In the genomic region with DNA sequence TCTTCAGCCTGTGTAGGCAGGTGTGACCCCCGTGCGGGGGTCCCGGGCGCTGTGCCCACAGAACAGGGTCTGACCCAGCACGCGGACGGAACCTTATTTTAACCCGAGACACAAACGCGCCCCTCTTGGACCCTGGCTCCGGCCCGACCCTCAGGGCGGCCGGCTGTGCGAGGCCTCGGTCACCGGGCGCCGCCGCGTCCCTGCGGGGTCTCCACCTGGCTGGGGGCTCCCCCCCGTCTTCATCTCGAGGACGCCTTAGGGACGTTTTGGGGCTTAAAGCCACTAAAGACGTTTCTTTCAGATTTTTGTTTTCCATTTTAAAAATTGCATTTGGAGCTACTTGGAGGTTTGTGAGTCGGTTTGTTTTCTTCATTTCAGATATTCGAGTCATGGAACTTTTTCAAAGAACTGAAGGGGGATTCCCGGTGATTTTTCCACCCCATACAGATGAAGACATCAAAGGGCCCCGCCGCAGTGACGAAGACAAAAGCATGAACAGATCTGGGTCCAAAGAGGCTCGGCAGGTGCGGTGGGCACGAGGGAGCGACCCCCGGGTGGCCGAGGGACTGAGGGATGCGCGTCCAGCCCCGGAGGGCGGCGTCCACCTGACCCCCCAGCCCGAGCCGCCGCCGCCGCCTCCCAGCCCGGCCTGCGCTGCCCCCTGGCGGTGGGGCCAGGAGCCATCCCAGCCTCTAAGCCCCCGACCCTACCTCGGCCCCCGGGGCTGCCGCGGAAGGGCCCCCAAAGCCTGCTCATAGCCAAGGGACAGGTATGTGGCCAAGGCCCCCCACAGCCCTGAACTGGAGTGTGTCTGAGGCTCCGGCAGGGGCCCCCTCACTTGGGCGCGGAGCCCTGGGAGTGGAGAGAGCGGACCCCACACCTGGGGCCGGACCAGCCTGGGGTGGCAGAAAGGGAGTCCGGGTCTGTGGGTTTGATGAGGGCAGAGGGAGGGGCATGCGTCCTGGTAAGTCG, we compare ENCODE assay signal across 8 cellular contexts. TPM values are rescaled to one million over a fixed set of nuclear protein-coding genes. Genes with fewer than 3 reads are reported as not detected.
DNase-seq lines count a peak whose midpoint lies in the region; ATAC-seq and FAIRE-seq lines count a peak whose summit lies in the region.

No MANE protein-coding gene starts in this region.

- peak overlapping the region; percentile 75 to 77 (median 76) for H3K4me3 Mint-ChIP-seq in T-cell
- H3K4me3 Mint-ChIP-seq in activated naive CD8-positive, alpha-beta T cell treated with anti-CD3 and anti-CD28 coated beads, Interleukin-2, amount 10 ng/mL, durations not matched to agents 7 days and 5 days = peak overlapping the region; percentile 73

- H3K4me1 Mint-ChIP-seq in T-cell = peaks cover 15 to 24% (median 19%) of the 10 kb centered on the region in 3 donors
- H3K4me1 Mint-ChIP-seq in activated naive CD8-positive, alpha-beta T cell treated with anti-CD3 and anti-CD28 coated beads, Interleukin-2, amount 10 ng/mL, durations not matched to agents 7 days and 5 days = peaks cover 6% of the 10 kb centered on the region

- peak; percentile 44 for FAIRE-seq in GM18507 (lab: Jason Lieb, UNC)

- DNase-seq in GM18507 (ENCODE audit: extremely low spot score, insufficient read length, low read depth) (no peak), T-cell (peak in 33 of 34 experiments; percentile 64 to 87 (median 79)), left lobe of liver (ENCODE audit: low spot score) (no peak), amniotic stem cell (lab: John Stamatoyannopoulos, UW) (no peak), NCI-H187 treated with DMSO at 0.1 percent for 48 hours (lab: John Stamatoyannopoulos, UW) (no peak)
- DNase-seq in activated naive CD8-positive, alpha-beta T cell treated with anti-CD3 and anti-CD28 coated beads, Interleukin-2, amount 10 ng/mL, durations not matched to agents 7 days and 5 days = peak; percentile 87
- DNase-seq in stimulated activated CD8-positive, alpha-beta memory T cell treated with anti-CD3 and anti-CD28 coated beads, Interleukin-2, amount 100 ng/mL, for 1 hour (ENCODE audit: low read depth in 2 of 2) = peak; percentile 43 to 73

- no peaks in the 10 kb centered on the region for H3K27me3 Mint-ChIP-seq in T-cell
- H3K27me3 Mint-ChIP-seq in activated naive CD8-positive, alpha-beta T cell treated with anti-CD3 and anti-CD28 coated beads, Interleukin-2, amount 10 ng/mL, durations not matched to agents 7 days and 5 days = no peaks in the 10 kb centered on the region

- CTCF ChIA-PET in T-cell (lab: Charles Lee) = interaction anchor here in 1 of 2 donors (0.6 to 1.5 kb wide), 6 partner anchors 19 to 77 kb away, joined by 3 to 5 read pairs (median 4); no protein-coding TSS in a partner anchor

- no peaks in the 10 kb centered on the region for H3K9me3 Mint-ChIP-seq in T-cell
- no peaks in the 10 kb centered on the region for H3K9me3 Mint-ChIP-seq in activated naive CD8-positive, alpha-beta T cell treated with anti-CD3 and anti-CD28 coated beads, Interleukin-2, amount 10 ng/mL, durations not matched to agents 7 days and 5 days

- H3K36me3 Mint-ChIP-seq in T-cell = no peaks in the 10 kb centered on the region
- no peaks in the 10 kb centered on the region for H3K36me3 Mint-ChIP-seq in activated naive CD8-positive, alpha-beta T cell treated with anti-CD3 and anti-CD28 coated beads, Interleukin-2, amount 10 ng/mL, durations not matched to agents 7 days and 5 days

- POLR2A ChIA-PET in T-cell (lab: Charles Lee) = interaction anchor here in 1 of 2 donors (1.0 kb wide), 1 partner anchor 23 kb away, joined by 4 read pairs; no protein-coding TSS in a partner anchor
- POLR2A ChIA-PET in activated naive CD8-positive, alpha-beta T cell treated with anti-CD3 and anti-CD28 coated beads, Interleukin-2, amount 10 ng/mL, durations not matched to agents 7 days and 5 days (lab: Charles Lee) = interaction anchor here (0.7 to 2.3 kb wide), 3 partner anchors 18 to 24 kb away, joined by 3 to 5 read pairs (median 5); no protein-coding TSS in a partner anchor

- H3K27ac Mint-ChIP-seq in T-cell = peak overlapping the region; percentile 81 to 82
- H3K27ac Mint-ChIP-seq in activated naive CD8-positive, alpha-beta T cell treated with anti-CD3 and anti-CD28 coated beads, Interleukin-2, amount 10 ng/mL, durations not matched to agents 7 days and 5 days = peak overlapping the region; percentile 81

- peak; percentile 23 to 68 (median 35) for ATAC-seq in T-cell (replicated peaks in 1 of 4)
- peak; percentile 6 for ATAC-seq in activated naive CD8-positive, alpha-beta T cell treated with anti-CD3 and anti-CD28 coated beads, Interleukin-2, amount 10 ng/mL, durations not matched to agents 7 days and 5 days (ENCODE audit: low read depth)
- ATAC-seq in left lobe of liver = peak; percentile 53
- ATAC-seq in HG02973 (IDR thresholded peaks at IDR 0.05; ENCODE audit: unreplicated experiment) = no peak

RNA-seq across cellular contexts. Expression of a gene that starts 3.8 kb away (rescaled TPM):
- total RNA-seq in T-cell (100 to 1,000 TPM; 104 to 265 (median 135) TPM), left lobe of liver (1.4 TPM)
- total RNA-seq in activated naive CD8-positive, alpha-beta T cell treated with anti-CD3 and anti-CD28 coated beads, Interleukin-2, amount 10 ng/mL, durations not matched to agents 7 days and 5 days = 100 to 1,000 TPM; 286 to 320 TPM

RNA-seq across cellular contexts. Expression of a gene that starts 12.3 kb away (rescaled TPM):
- total RNA-seq in T-cell (1 to 10 TPM; 1.3 to 5.1 (median 4.4) TPM), left lobe of liver (3.0 TPM)
- total RNA-seq in activated naive CD8-positive, alpha-beta T cell treated with anti-CD3 and anti-CD28 coated beads, Interleukin-2, amount 10 ng/mL, durations not matched to agents 7 days and 5 days = 1 to 10 TPM in 1 of 2 experiments, under 1 TPM in 1; 0.86 to 1.0 TPM

RNA-seq across cellular contexts. Expression of a gene that starts 37.8 kb away (rescaled TPM):
- not detected for total RNA-seq in T-cell
- not detected for total RNA-seq in activated naive CD8-positive, alpha-beta T cell treated with anti-CD3 and anti-CD28 coated beads, Interleukin-2, amount 10 ng/mL, durations not matched to agents 7 days and 5 days
- total RNA-seq in left lobe of liver = not detected

RNA-seq across cellular contexts. Expression of a gene that starts 47.7 kb away (rescaled TPM):
- total RNA-seq in T-cell (100 to 1,000 TPM; 177 to 273 (median 194) TPM), left lobe of liver (49.6 TPM)
- total RNA-seq in activated naive CD8-positive, alpha-beta T cell treated with anti-CD3 and anti-CD28 coated beads, Interleukin-2, amount 10 ng/mL, durations not matched to agents 7 days and 5 days = 100 to 1,000 TPM; 135 to 140 TPM

RNA-seq across cellular contexts. Expression of a gene that starts 50.3 kb away (rescaled TPM):
- total RNA-seq in T-cell (not detected), left lobe of liver (not detected)
- total RNA-seq in activated naive CD8-positive, alpha-beta T cell treated with anti-CD3 and anti-CD28 coated beads, Interleukin-2, amount 10 ng/mL, durations not matched to agents 7 days and 5 days = not detected

Comparison
In these comparisons a context has a peak if more than half of its experiments do, and no peak if none do; other contexts are left out.
1. DNase-seq: peak in T-cell (33 of 34), activated naive CD8-positive, alpha-beta T cell treated with anti-CD3 and anti-CD28 coated beads, Interleukin-2, amount 10 ng/mL, durations not matched to agents 7 days and 5 days (single experiment) and stimulated activated CD8-positive, alpha-beta memory T cell treated with anti-CD3 and anti-CD28 coated beads, Interleukin-2, amount 100 ng/mL, for 1 hour (2 of 2); none in GM18507 (single experiment), left lobe of liver (single experiment), amniotic stem cell (single experiment) and NCI-H187 treated with DMSO at 0.1 percent for 48 hours (single experiment).
2. RNA of a gene that starts 3.8 kb away (total RNA-seq): 286 to 320 TPM in activated naive CD8-positive, alpha-beta T cell treated with anti-CD3 and anti-CD28 coated beads, Interleukin-2, amount 10 ng/mL, durations not matched to agents 7 days and 5 days and 104 to 265 TPM in T-cell; 1.4 TPM in left lobe of liver (single experiment); every median in the first group is over 10 times any median in the second.